4 cellular contexts compared by ENCODE assay signal in genomic region chr17:36186811-36187763, GRCh38. TPM values are rescaled to one million over a fixed set of nuclear protein-coding genes. Genes with fewer than 3 reads are reported as not detected.
"Had no signal": no experiment of that assay in that cellular context is flagged by ENCODE, and none has a peak within 500 bp of the region (broad histone marks: within the 10 kb centered on the region; RNA-seq: fewer than 3 reads in every experiment).

No MANE protein-coding gene starts in this region.

RNA-seq across cellular contexts. Expression of gene CCL3L1, which starts 9.5 kb away (rescaled TPM):
- total RNA-seq: endothelial cell of umbilical vein, esophagus mucosa, left ventricle myocardium superior, WTC11 had no signal
- polyA plus RNA-seq: endothelial cell of umbilical vein had no signal

RNA-seq across cellular contexts. Expression of gene CCL4L2, which starts 23.8 kb away (rescaled TPM):
- total RNA-seq: endothelial cell of umbilical vein, esophagus mucosa, left ventricle myocardium superior, WTC11 had no signal
- polyA plus RNA-seq: endothelial cell of umbilical vein had no signal
